ENCODE assay signal across 18 cellular contexts in genomic region chr20:22699396-22699795, GRCh38.
DNase-seq lines count a peak whose midpoint lies in the region; ATAC-seq, FAIRE-seq and TF ChIP-seq lines count a peak whose summit lies in the region.
"Had no signal": no experiment of that assay in that cellular context is flagged by ENCODE, and none has a peak within 500 bp of the region (broad histone marks: within the 10 kb centered on the region; RNA-seq: fewer than 3 reads in every experiment).

No MANE protein-coding gene starts in this region.

- H3K4me2 ChIP-seq in A549 = no peak overlapping the region
- H3K4me2 ChIP-seq: BLaER1 had no signal

- TF ChIP-seq EP300 in A549 (IDR thresholded peaks at IDR 0.05) = no peak

- POLR2A ChIA-PET in A549 (lab: Yijun Ruan, JAX) = no interaction called here

- whole genome bisulfite sequencing in A549 (ENCODE audit: missing lambda C conversion rate) = 67% methylated on average over 3 of the region's 3 CpGs

- H3K4me1 ChIP-seq in A549 = peaks cover 14% of the 10 kb centered on the region; the same call in 2 of the 3 replicates
- H3K4me1 ChIP-seq: BE2C, BLaER1 had no signal

- peak overlapping the region; percentile 17 to 54; a peak in 3 of 6 replicates for H3K27ac ChIP-seq in A549
- H3K27ac ChIP-seq: 22Rv1, BLaER1 had no signal

- H3K27ac Mint-ChIP-seq in osteocyte (ENCODE audit: unreplicated experiment) = peak overlapping the region; percentile 5
- H3K27ac Mint-ChIP-seq: CD14-positive monocyte; CD4-positive, alpha-beta memory T cell; CD4-positive, CD25-positive, alpha-beta regulatory T cell; CD8-positive, alpha-beta memory T cell had no signal

- H3K4me3 Mint-ChIP-seq in osteocyte (ENCODE audit: unreplicated experiment) = no peak overlapping the region
- H3K4me3 Mint-ChIP-seq: CD14-positive monocyte; CD4-positive, alpha-beta memory T cell; CD4-positive, CD25-positive, alpha-beta regulatory T cell; CD8-positive, alpha-beta memory T cell had no signal

- TF ChIP-seq CTCF in A549 (IDR thresholded peaks at IDR 0.05) (no peak), osteocyte (IDR thresholded peaks at IDR 0.05) (no peak)

- no peaks in the 10 kb centered on the region for H3K27me3 Mint-ChIP-seq in osteocyte (ENCODE audit: unreplicated experiment)
- H3K27me3 Mint-ChIP-seq: CD4-positive, alpha-beta memory T cell; CD4-positive, CD25-positive, alpha-beta regulatory T cell; CD8-positive, alpha-beta memory T cell had no signal

- no peak for DNase-seq in A549 (ENCODE audit: low read depth in 1 of 2, low spot score in 1 of 2)
- DNase-seq in HTR-8/SVneo (ENCODE audit: insufficient read length, low spot score) = no peak
- no peak for DNase-seq in osteocyte (ENCODE audit: extremely low spot score, unreplicated experiment)
- no peak for DNase-seq in iPS-NIHi7 (ENCODE audit: extremely low spot score)
- DNase-seq in urothelium cell line (ENCODE audit: low spot score) = no peak
- DNase-seq: ACHN; BE2C; CD4-positive, alpha-beta memory T cell; CD4-positive, CD25-positive, alpha-beta regulatory T cell; CD8-positive, alpha-beta memory T cell; COR-L47; DMS79 treated with DMSO at 0.1 percent for 48 hours; GF-D8 had no signal

- no peak for TF ChIP-seq RAD21 in A549 (conservative IDR thresholded peaks at IDR 0.05 in 1 of 2, IDR thresholded peaks at IDR 0.05 in 1 of 2)

- peaks cover 4% of the 10 kb centered on the region for H3K36me3 Mint-ChIP-seq in osteocyte (ENCODE audit: unreplicated experiment)
- H3K36me3 Mint-ChIP-seq: CD14-positive monocyte; CD4-positive, alpha-beta memory T cell; CD4-positive, CD25-positive, alpha-beta regulatory T cell; CD8-positive, alpha-beta memory T cell had no signal

- FAIRE-seq in A549 (lab: Jason Lieb, UNC) (no peak), HTR-8/SVneo (lab: Jason Lieb, UNC) (peak; percentile 4), urothelium cell line (lab: Jason Lieb, UNC) (no peak)
- FAIRE-seq: G401.6, GM12891 had no signal

- ATAC-seq in A549 = no peak

- peaks cover 8% of the 10 kb centered on the region for H3K4me1 Mint-ChIP-seq in osteocyte (ENCODE audit: unreplicated experiment)
- H3K4me1 Mint-ChIP-seq: CD14-positive monocyte; CD4-positive, alpha-beta memory T cell; CD4-positive, CD25-positive, alpha-beta regulatory T cell; CD8-positive, alpha-beta memory T cell had no signal

- H3K9me3 ChIP-seq in A549 = peaks cover 17% of the 10 kb centered on the region; the same call in 1 of the 3 replicates
- H3K9me3 ChIP-seq: BE2C had no signal

- TF ChIP-seq POLR2A in A549 (IDR thresholded peaks at IDR 0.05; ENCODE audit: low read length) = no peak

- CTCF ChIA-PET in A549 (lab: Yijun Ruan, JAX) = interaction anchor here (1.2 to 27.8 kb wide), 7 partner anchors 6 to 641 kb away, joined by 3 to 355 read pairs (median 14); no protein-coding TSS in a partner anchor

- H3K4me3 ChIP-seq in A549 = no peak overlapping the region
- H3K4me3 ChIP-seq: BLaER1 had no signal

- H3K9me3 Mint-ChIP-seq in osteocyte (ENCODE audit: unreplicated experiment) = peaks cover 5% of the 10 kb centered on the region

TF ChIP-seq in A549, 52 proteins besides CTCF, POLR2A, EP300 and RAD21:
- TF ChIP-seq MAFK (IDR thresholded peaks at IDR 0.05; ENCODE audit: partially characterized antibody) = no peak
- TF ChIP-seq BHLHE40 (IDR thresholded peaks at IDR 0.05; ENCODE audit: low read depth, low read length) = no peak
- TF ChIP-seq NPAS2 (CRISPR knock-in tag; IDR thresholded peaks at IDR 0.05; ENCODE audit: borderline replicate concordance) = no peak
